Comparison of ENCODE assay signal across 17 cellular contexts in the genomic region with DNA sequence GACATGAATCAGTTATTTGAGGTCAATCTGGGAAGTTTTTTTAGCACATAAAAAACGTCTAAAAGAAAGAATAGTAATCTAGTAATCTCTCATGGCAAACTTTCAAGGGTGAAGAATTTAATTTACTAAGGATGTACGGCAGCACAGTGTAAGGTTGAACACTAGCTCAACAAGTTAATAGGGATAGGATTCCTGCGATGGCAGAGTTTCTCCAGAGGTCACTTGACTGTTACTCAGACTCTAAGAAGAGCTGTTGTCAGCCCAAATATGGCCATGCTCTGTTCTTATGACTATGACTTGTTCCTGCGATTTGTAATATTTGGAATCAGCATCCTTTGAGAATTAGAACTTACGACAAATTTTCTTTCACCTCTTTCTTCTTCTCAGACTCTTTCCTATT.
DNase-seq lines count a peak whose midpoint lies in the region; ATAC-seq and TF ChIP-seq lines count a peak whose summit lies in the region.
"Had no signal": no experiment of that assay in that cellular context is flagged by ENCODE, and none has a peak within 500 bp of the region (broad histone marks: within the 10 kb centered on the region; RNA-seq: fewer than 3 reads in every experiment).

No MANE protein-coding gene starts in this region.

- POLR2A ChIA-PET in BJ (lab: Charles Lee), result interaction anchor here (0.5 kb wide), 1 partner anchor 722 kb away, joined by 4 read pairs; no protein-coding TSS in a partner anchor

- TF ChIP-seq CTCF in BJ (IDR thresholded peaks at IDR 0.05; ENCODE audit: insufficient read depth, low read depth, low read length) (no peak), sigmoid colon (IDR thresholded peaks at IDR 0.05) (no peak)

- peaks cover 82% of the 10 kb centered on the region for H3K4me1 ChIP-seq in adipocyte (ENCODE audit: control insufficient read depth, insufficient read depth, low read length)
- H3K4me1 ChIP-seq in sigmoid colon, result peaks cover 0 to 73% (median 51%) of the 10 kb centered on the region in 4 donors
- H3K4me1 ChIP-seq: HAP-1, SJSA1 had no signal

- CTCF ChIA-PET in BJ (lab: Yijun Ruan, JAX), result interaction anchor here (0.6 kb wide), 1 partner anchor 121 kb away, joined by 3 read pairs; no protein-coding TSS in a partner anchor

- H3K36me3 ChIP-seq in BJ (ENCODE audit: control insufficient read depth, insufficient read depth, low read length) (no peaks in the 10 kb centered on the region), adipocyte (ENCODE audit: control insufficient read depth, insufficient read depth, low read length, severe bottlenecking) (no peaks in the 10 kb centered on the region), sigmoid colon (no peaks in the 10 kb centered on the region)
- H3K36me3 ChIP-seq: HAP-1, SJSA1, thoracic aorta had no signal

- intact Hi-C loops in left ventricle myocardium superior (cut with micrococcal nuclease) (no loop called here), sigmoid colon (cut with DNase I) (loop anchor here (10.0 kb wide), 1 partner anchor 658 kb away; no protein-coding TSS in a partner anchor)

- H3K9ac ChIP-seq in adipocyte (ENCODE audit: low read length), result peak overlapping the region; percentile 77

- ATAC-seq in left ventricle myocardium superior, result peak; percentile 82
- ATAC-seq in GM21447 (IDR thresholded peaks at IDR 0.05; ENCODE audit: unreplicated experiment), result no peak
- ATAC-seq: activated CD8-positive, alpha-beta memory T cell treated with anti-CD3 and anti-CD28 coated beads, Interleukin-2, amount 10 ng/mL, durations not matched to agents 7 days and 5 days; activated naive CD4-positive, alpha-beta T cell treated with anti-CD3 and anti-CD28 coated beads, Interleukin-2, amount 50 U/mL, for 72 hours had no signal

- H3K27me3 ChIP-seq in BJ (ENCODE audit: control insufficient read depth, insufficient read depth, low read length), result no peaks in the 10 kb centered on the region
- H3K27me3 ChIP-seq in adipocyte (replicated peaks; ENCODE audit: control insufficient read depth, insufficient read depth, low read length), result no peaks in the 10 kb centered on the region
- no peaks in the 10 kb centered on the region for H3K27me3 ChIP-seq in sigmoid colon
- H3K27me3 ChIP-seq: SJSA1 had no signal

- peak overlapping the region; percentile 78 to 85 (median 81) for H3K27ac ChIP-seq in sigmoid colon
- H3K27ac ChIP-seq: SJSA1, VCaP had no signal

- TF ChIP-seq EP300 in sigmoid colon (IDR thresholded peaks at IDR 0.05), result peak; percentile 24 to 91 (median 75)

- no peak overlapping the region for H3K4me3 ChIP-seq in BJ (ENCODE audit: low read depth, low read length)
- H3K4me3 ChIP-seq in adipocyte (ENCODE audit: low read length), result peak overlapping the region; percentile 32
- H3K4me3 ChIP-seq in sigmoid colon, result no peak overlapping the region
- H3K4me3 ChIP-seq: HAP-1, SJSA1, thoracic aorta had no signal

- WGBS in sigmoid colon, 2 donors, result 58 to 72% methylated on average over 5 of the region's 5 CpGs

- DNase-seq in BJ (ENCODE audit: low read depth) (peak; percentile 55), adipocyte (ENCODE audit: low read depth) (no peak), left ventricle myocardium superior (no peak), sigmoid colon (peak; percentile 87), LoVo (ENCODE audit: low spot score) (no peak), NCI-H2107 (lab: John Stamatoyannopoulos, UW) (no peak), NCI-H2081 (lab: John Stamatoyannopoulos, UW) (no peak)
- DNase-seq: ACHN; activated CD8-positive, alpha-beta memory T cell treated with anti-CD3 and anti-CD28 coated beads, Interleukin-2, amount 10 ng/mL, durations not matched to agents 7 days and 5 days; cerebellar nuclear complex; naive B cell had no signal

- H3K9me3 ChIP-seq in adipocyte (ENCODE audit: control insufficient read depth, low read length) (no peaks in the 10 kb centered on the region), sigmoid colon (no peaks in the 10 kb centered on the region)
- H3K9me3 ChIP-seq: HAP-1, SJSA1, thoracic aorta had no signal

- no peak for TF ChIP-seq POLR2A in sigmoid colon (IDR thresholded peaks at IDR 0.05)

Comparison
In these comparisons a context has a peak if more than half of its experiments do, and no peak if none do; other contexts are left out.
1. DNase-seq: peak in BJ (single experiment) and sigmoid colon (single experiment); none in adipocyte (single experiment), left ventricle myocardium superior (single experiment), LoVo (single experiment), NCI-H2107 (single experiment) and NCI-H2081 (0 of 2).